ENCODE assay signal across 27 cellular contexts in genomic region chr21:35705888-35706287, GRCh38.
"Had no signal": no experiment of that assay in that cellular context is flagged by ENCODE, and none has a peak within 500 bp of the region (broad histone marks: within the 10 kb centered on the region; RNA-seq: fewer than 3 reads in every experiment).

No MANE protein-coding gene starts in this region.

- DNase-seq: activated B cell treated with CpG ODN at 0.5 μM for 24 hours; activated CD4-positive, alpha-beta T cell treated with anti-CD3 and anti-CD28 coated beads for 48 hours; activated CD4-positive, alpha-beta T cell treated with anti-CD3 and anti-CD28 coated beads, Interleukin-2, amount 50 U/mL, for 1 hour; activated CD4-positive, alpha-beta T cell treated with anti-CD3 and anti-CD28 coated beads, Interleukin-2, amount 50 U/mL, for 48 hours; activated CD8-positive, alpha-beta memory T cell treated with anti-CD3 and anti-CD28 coated beads for 24 hours; activated CD8-positive, alpha-beta T cell treated with anti-CD3 and anti-CD28 coated beads for 36 hours; activated effector memory CD4-positive, alpha-beta T cell treated with Interleukin-2 at 50 U/mL for 16 hours; activated gamma-delta T cell treated with Interleukin-2 at 50 U/mL for 16 hours; activated naive CD4-positive, alpha-beta T cell treated with anti-CD3 and anti-CD28 coated beads, Interleukin-2, amount 50 U/mL, for 16 hours; activated naive CD4-positive, alpha-beta T cell treated with Interleukin-2 at 50 U/mL for 16 hours; activated T-cell treated with anti-CD3 and anti-CD28 coated beads, Interleukin-2, amount 50 U/mL, for 4 hours; amniotic stem cell; anterior cingulate cortex; caudate nucleus; cerebellar nuclear complex; dorsolateral prefrontal cortex; effector memory CD4-positive, alpha-beta T cell; endodermal cell; foreskin fibroblast; head of caudate nucleus; T-helper 17 cell; T1000; WERI-Rb-1 had no signal

- H3K36me3 ChIP-seq: WERI-Rb-1 had no signal

- ATAC-seq: activated CD4-positive, CD25-positive, alpha-beta regulatory T cell treated with anti-CD3 and anti-CD28 coated beads, Interleukin-2, amount 50 U/mL, for 24 hours; activated CD8-positive, alpha-beta T cell treated with anti-CD3 and anti-CD28 coated beads for 36 hours; activated T-cell treated with anti-CD3 and anti-CD28 coated beads, Interleukin-2, amount 50 U/mL, for 4 hours; activated T-helper 17 cell treated with anti-CD3 and anti-CD28 coated beads, Interleukin-2, amount 50 U/mL, for 72 hours; esophagus mucosa; T-helper 17 cell had no signal

- H3K4me3 ChIP-seq: coronary artery, dorsolateral prefrontal cortex had no signal

- H3K27ac ChIP-seq: coronary artery, dorsolateral prefrontal cortex, WERI-Rb-1 had no signal
